8 cellular contexts compared by ENCODE assay signal in the genomic region with DNA sequence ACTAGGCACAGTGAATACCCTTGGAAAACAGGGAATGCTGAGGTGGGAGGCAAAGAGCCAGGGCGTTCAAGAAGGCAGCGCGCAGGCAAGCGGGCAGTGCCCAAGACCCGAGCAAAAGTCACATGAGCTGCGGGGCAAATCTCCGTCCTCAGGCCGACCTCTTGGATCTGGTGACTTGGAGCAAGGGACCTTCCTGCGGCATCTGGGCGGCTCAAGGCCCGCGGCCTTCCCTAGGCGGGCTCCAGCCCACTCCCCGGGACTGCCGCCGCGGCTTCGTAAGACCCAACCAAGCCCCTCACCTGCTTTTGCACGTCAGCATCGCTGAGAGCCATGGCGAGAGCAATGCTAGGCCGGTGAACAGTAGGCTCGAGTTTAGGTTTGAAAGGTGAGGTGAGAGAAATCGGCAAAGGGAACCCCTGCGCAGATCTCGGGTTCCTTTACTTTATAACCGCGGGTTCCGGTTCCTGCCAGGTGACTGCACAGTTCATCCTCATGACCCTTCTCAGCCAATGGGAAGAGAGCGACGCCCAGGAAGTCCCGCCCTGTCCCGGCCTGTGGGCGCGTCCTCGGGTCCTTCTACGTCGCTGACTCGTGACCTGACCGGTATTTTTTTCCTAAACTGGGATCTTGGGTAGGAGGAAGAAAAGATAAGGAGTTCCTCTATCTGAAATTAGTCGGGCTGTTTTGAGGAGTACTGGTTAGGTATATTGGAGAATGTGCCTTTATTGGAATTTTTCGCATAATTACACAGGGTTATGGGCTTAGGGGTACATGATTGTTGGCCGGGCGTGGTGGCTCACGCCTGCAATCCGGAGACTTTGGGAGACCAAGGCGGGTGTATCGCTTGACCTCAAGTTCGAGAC.
DNase-seq lines count a peak whose midpoint lies in the region; ATAC-seq, FAIRE-seq and TF ChIP-seq lines count a peak whose summit lies in the region.

Gene ATP6V1E1, minus strand, starts transcription at position 446 of the 863 bp plus-strand sequence. Its CDS starts 114 bp downstream, at position 332.

- FAIRE-seq in islet of Langerhans (lab: Jason Lieb, UNC) = peak; percentile 96

- TF ChIP-seq CTCF in AG09319 (IDR thresholded peaks at IDR 0.05; ENCODE audit: low read depth, low read length) = no peak

- DNase-seq in AG09319 (ENCODE audit: extremely low read depth, low read depth) = peak; percentile 89
- peak; percentile 90 for DNase-seq in NCI-H446 treated with DMSO at 0.1 percent for 48 hours (lab: John Stamatoyannopoulos, UW)
- peak; percentile 99 for DNase-seq in cerebellar cortex (ENCODE audit: low spot score)
- peak; percentile 89 for DNase-seq in stimulated activated CD4-positive, alpha-beta T cell treated with anti-CD3 and anti-CD28 coated beads, Interleukin-12 subunit alpha, Interleukin-12 subunit beta, amount 100 ng/mL, for 4 hours

- ATAC-seq in GM19035 (IDR thresholded peaks at IDR 0.05; ENCODE audit: unreplicated experiment) = peak; percentile 100
- ATAC-seq in HG03354 (IDR thresholded peaks at IDR 0.05; ENCODE audit: poor library complexity, severe bottlenecking, unreplicated experiment) = peak; percentile 100
- ATAC-seq in activated CD4-positive, CD25-positive, alpha-beta regulatory T cell treated with anti-CD3 and anti-CD28 coated beads, Interleukin-2, amount 50 U/mL, for 24 hours = peak; percentile 100

Comparison
In these comparisons a context has a peak if more than half of its experiments do, and no peak if none do; other contexts are left out.
1. Peak in every context shown above with its lines: DNase-seq and ATAC-seq.